ENCODE assay signal across 8 cellular contexts in genomic region chr9:35112257-35113020, GRCh38. TPM values are rescaled to one million over a fixed set of nuclear protein-coding genes. Genes with fewer than 3 reads are reported as not detected.
A peak's percentile ranks its signal among the peaks of the same experiment; 100 is the strongest.
DNase-seq lines count a peak whose midpoint lies in the region; TF ChIP-seq lines count a peak whose summit lies in the region.

No MANE protein-coding gene starts in this region.

- CTCF ChIA-PET in AG04450 (lab: Charles Lee): interaction anchor here (0.7 to 3.8 kb wide), 4 partner anchors 16 to 491 kb away, joined by 5 to 14 read pairs (median 6); partner anchors contain the start of gene PIGO

- no peaks in the 10 kb centered on the region for H3K9me2 ChIP-seq in MM.1S (replicated peaks; ENCODE audit: insufficient read depth, low read length)

- H3K9me3 ChIP-seq in AG04450 (ENCODE audit: control insufficient read depth, insufficient read depth, low read length) (no peaks in the 10 kb centered on the region), MM.1S (replicated peaks; ENCODE audit: insufficient read depth, low read length) (no peaks in the 10 kb centered on the region), mucosa of stomach (ENCODE audit: control insufficient read depth, low read length) (no peaks in the 10 kb centered on the region)

- no peaks in the 10 kb centered on the region for H3K27me3 ChIP-seq in AG04450 (ENCODE audit: control insufficient read depth, insufficient read depth, low read length)
- H3K27me3 ChIP-seq in MM.1S (replicated peaks; ENCODE audit: insufficient read depth, low read length): no peaks in the 10 kb centered on the region
- no peaks in the 10 kb centered on the region for H3K27me3 ChIP-seq in mucosa of stomach (ENCODE audit: control insufficient read depth, insufficient read depth, low read length)
- H3K27me3 ChIP-seq in H7 (ENCODE audit: control insufficient read depth, insufficient read depth, low read length): no peaks in the 10 kb centered on the region

- TF ChIP-seq CTCF in AG04450 (IDR thresholded peaks at IDR 0.05; ENCODE audit: low read depth, low read length): no peak
- TF ChIP-seq CTCF in MM.1S (IDR thresholded peaks at IDR 0.05; ENCODE audit: low read length): no peak
- TF ChIP-seq CTCF in GM13976 (IDR thresholded peaks at IDR 0.05; ENCODE audit: borderline replicate concordance, control extremely low read depth, extremely low read depth, insufficient read depth, missing control alignments): no peak

- no peak overlapping the region for H2AFZ ChIP-seq in MM.1S (ENCODE audit: low read length)

- H3K9ac ChIP-seq in MM.1S (ENCODE audit: low read length): no peak overlapping the region
- H3K9ac ChIP-seq in mucosa of stomach (ENCODE audit: low read length): peak overlapping the region; percentile 32

- H3K4me1 ChIP-seq in MM.1S (ENCODE audit: low read length): peaks cover 28% of the 10 kb centered on the region
- peaks cover 38% of the 10 kb centered on the region for H3K4me1 ChIP-seq in mucosa of stomach (ENCODE audit: control insufficient read depth, insufficient read depth, low read length)

- DNase-seq in AG04450 (ENCODE audit: low read depth, low spot score) (no peak), MM.1S (no peak), T-helper 9 cell (no peak), H7 (no peak), GM13976 (ENCODE audit: low spot score) (no peak)
- DNase-seq in stimulated activated CD8-positive, alpha-beta memory T cell treated with anti-CD3 and anti-CD28 coated beads, Interleukin-4, amount 100 ng/mL, for 48 hours: no peak

- H3F3A ChIP-seq in MM.1S (ENCODE audit: insufficient read depth, low read length): peaks cover 21% of the 10 kb centered on the region; the same call in 1 of the 2 replicates

- H3K27ac ChIP-seq in AG04450 (ENCODE audit: low read depth, low read length): peak overlapping the region; percentile 81
- no peak overlapping the region for H3K27ac ChIP-seq in MM.1S (ENCODE audit: low read length)
- H3K27ac ChIP-seq in cingulate gyrus (ENCODE audit: low read depth, low read length): peak overlapping the region; percentile 93

- POLR2A ChIA-PET in AG04450 (lab: Yijun Ruan, JAX): interaction anchor here (0.8 to 2.7 kb wide), 5 partner anchors 9 to 359 kb away, joined by 3 to 18 read pairs (median 4); partner anchors contain the start of genes FANCG, STOML2 and VCP

- peaks cover 16% of the 10 kb centered on the region for H3K79me2 ChIP-seq in MM.1S (ENCODE audit: low read length)

- H4K20me1 ChIP-seq in MM.1S (ENCODE audit: insufficient read depth, low read length): no peaks in the 10 kb centered on the region

- peak overlapping the region; percentile 61; the same call in 1 of the 2 replicates for H3K4me2 ChIP-seq in MM.1S (ENCODE audit: low read depth, low read length)

- H3K4me3 ChIP-seq in AG04450 (ENCODE audit: low read depth, low read length) (peak overlapping the region; percentile 49; the same call in 1 of the 2 replicates), MM.1S (ENCODE audit: low read length) (no peak overlapping the region), mucosa of stomach (ENCODE audit: low read length) (no peak overlapping the region), H7 (ENCODE audit: insufficient read depth, low read depth, low read length) (no peak overlapping the region)

- H3K36me3 ChIP-seq in MM.1S (replicated peaks; ENCODE audit: insufficient read depth, low read length) (no peaks in the 10 kb centered on the region), mucosa of stomach (ENCODE audit: control insufficient read depth, insufficient read depth, low read length) (no peaks in the 10 kb centered on the region), H7 (replicated peaks; ENCODE audit: control insufficient read depth, insufficient read depth, low read length) (peaks cover 2% of the 10 kb centered on the region; the same call in 1 of the 2 replicates)

- in situ Hi-C loops in GM13976 (cut with MboI; ENCODE audit: low sequenced_read_pairs, unreplicated experiment): no loop called here

RNA-seq across cellular contexts. Expression of gene ATOSB, which starts 3.2 kb away (rescaled TPM):
- 20.4 and 24.6 TPM in 2 replicates for polyA plus RNA-seq in AG04450 (2011; rRNA removed)
- polyA minus RNA-seq in AG04450 (2011; rRNA and poly(A)+ RNA removed): 22.0 and 22.1 TPM in 2 replicates
- 9.4 and 13.9 TPM in 2 replicates for total RNA-seq in H7 (2014; rRNA removed; shearing (Covaris generic))

RNA-seq across cellular contexts. Expression of gene STOML2, which starts 9.5 kb away (rescaled TPM):
- polyA plus RNA-seq in AG04450 (2011; rRNA removed): 125 and 151 TPM in 2 replicates
- polyA minus RNA-seq in AG04450 (2011; rRNA and poly(A)+ RNA removed): 73.2 and 92.5 TPM in 2 replicates
- total RNA-seq in H7 (2014; rRNA removed; shearing (Covaris generic)): 211 and 244 TPM in 2 replicates

RNA-seq across cellular contexts. Expression of gene PIGO, which starts 16.0 kb away (rescaled TPM):
- 14.1 and 14.3 TPM in 2 replicates for polyA plus RNA-seq in AG04450 (2011; rRNA removed)
- 17.5 and 18.8 TPM in 2 replicates for polyA minus RNA-seq in AG04450 (2011; rRNA and poly(A)+ RNA removed)
- 29.6 and 29.8 TPM in 2 replicates for total RNA-seq in H7 (2014; rRNA removed; shearing (Covaris generic))

RNA-seq across cellular contexts. Expression of gene FANCG, which starts 32.7 kb away (rescaled TPM):
- 8.5 and 9.1 TPM in 2 replicates for polyA plus RNA-seq in AG04450 (2011; rRNA removed)
- 9.5 and 11.5 TPM in 2 replicates for polyA minus RNA-seq in AG04450 (2011; rRNA and poly(A)+ RNA removed)
- total RNA-seq in H7 (2014; rRNA removed; shearing (Covaris generic)): 87.1 and 89.6 TPM in 2 replicates

RNA-seq across cellular contexts. Expression of gene VCP, which starts 40.0 kb away (rescaled TPM):
- 386 and 411 TPM in 2 replicates for polyA plus RNA-seq in AG04450 (2011; rRNA removed)
- polyA minus RNA-seq in AG04450 (2011; rRNA and poly(A)+ RNA removed): 515 and 594 TPM in 2 replicates
- total RNA-seq in H7 (2014; rRNA removed; shearing (Covaris generic)): 509 and 709 TPM in 2 replicates
